Comparison of ENCODE assay signal across 8 cellular contexts in genomic region chr7:42931447-42931833, GRCh38. TPM values are rescaled to one million over a fixed set of nuclear protein-coding genes. Genes with fewer than 3 reads are reported as not detected.
DNase-seq lines count a peak whose midpoint lies in the region; ATAC-seq and TF ChIP-seq lines count a peak whose summit lies in the region.

No MANE protein-coding gene starts in this region.

- WGBS in stomach, 5 donors, result 0 to 1% (median 0%) methylated on average over 12 of the region's 12 CpGs

- no peaks in the 10 kb centered on the region for H3K27me3 ChIP-seq in stomach

- peak overlapping the region; percentile 82 for H3K4me3 ChIP-seq in iPS-11a (ENCODE audit: low read depth, low read length)
- H3K4me3 ChIP-seq in stomach, result peak overlapping the region; percentile 83 to 90 (median 86)

- intact Hi-C loops in activated CD8-positive, alpha-beta T cell treated with anti-CD3 and anti-CD28 coated beads for 36 hours (cut with micrococcal nuclease), result loop anchor here (2.0 kb wide), 1 partner anchor 19 kb away; the partner anchor contains the start of gene C7orf25
- intact Hi-C loops in stomach (cut with DNase I; ENCODE audit: low total_unique reads), result no loop called here

- DNase-seq in NCI-H2107 (lab: John Stamatoyannopoulos, UW), result peak; percentile 1
- DNase-seq in NCI-H2107 treated with DMSO at 0.1 percent for 48 hours (lab: John Stamatoyannopoulos, UW; ENCODE audit: unreplicated experiment), result no peak
- DNase-seq in activated CD8-positive, alpha-beta T cell treated with anti-CD3 and anti-CD28 coated beads for 36 hours, result peak; percentile 24
- no peak for DNase-seq in stomach

- peaks cover 42 to 83% (median 61%) of the 10 kb centered on the region in 4 donors for H3K4me1 ChIP-seq in stomach

- H3K36me3 Mint-ChIP-seq in activated CD8-positive, alpha-beta T cell treated with anti-CD3 and anti-CD28 coated beads for 36 hours (ENCODE audit: low read depth), result peaks cover 46% of the 10 kb centered on the region

- no peak for TF ChIP-seq POLR2A in stomach (IDR thresholded peaks at IDR 0.05)

- no peaks in the 10 kb centered on the region for H3K27me3 Mint-ChIP-seq in activated CD8-positive, alpha-beta T cell treated with anti-CD3 and anti-CD28 coated beads for 36 hours

- H3K36me3 ChIP-seq in stomach, result peaks cover 0 to 29% (median 27%) of the 10 kb centered on the region in 4 donors

- peak overlapping the region; percentile 100 for H3K27ac Mint-ChIP-seq in activated CD8-positive, alpha-beta T cell treated with anti-CD3 and anti-CD28 coated beads for 36 hours

- no peaks in the 10 kb centered on the region for H3K9me3 Mint-ChIP-seq in activated CD8-positive, alpha-beta T cell treated with anti-CD3 and anti-CD28 coated beads for 36 hours

- no peak for ATAC-seq in activated CD8-positive, alpha-beta T cell treated with anti-CD3 and anti-CD28 coated beads for 36 hours
- ATAC-seq in HG03135 (IDR thresholded peaks at IDR 0.05; ENCODE audit: unreplicated experiment) (no peak), GM18520 (IDR thresholded peaks at IDR 0.05; ENCODE audit: unreplicated experiment) (no peak), HG02571 (IDR thresholded peaks at IDR 0.05; ENCODE audit: unreplicated experiment) (no peak)

- no peaks in the 10 kb centered on the region for H3K9me3 ChIP-seq in stomach

- no peak for TF ChIP-seq EP300 in stomach (IDR thresholded peaks at IDR 0.05)

- H3K4me1 Mint-ChIP-seq in activated CD8-positive, alpha-beta T cell treated with anti-CD3 and anti-CD28 coated beads for 36 hours (ENCODE audit: low read depth), result peaks cover 63% of the 10 kb centered on the region

- CTCF ChIA-PET in activated CD8-positive, alpha-beta T cell treated with anti-CD3 and anti-CD28 coated beads for 36 hours (lab: Charles Lee), result interaction anchor here (0.7 to 3.4 kb wide), 5 partner anchors 10 to 751 kb away, joined by 3 to 28 read pairs (median 4); no protein-coding TSS in a partner anchor

- TF ChIP-seq CTCF in activated CD8-positive, alpha-beta T cell treated with anti-CD3 and anti-CD28 coated beads for 36 hours (IDR thresholded peaks at IDR 0.05), result no peak
- no peak for TF ChIP-seq CTCF in stomach (IDR thresholded peaks at IDR 0.05)

- peak overlapping the region; percentile 87 to 89 (median 89) for H3K27ac ChIP-seq in stomach

- POLR2A ChIA-PET in activated CD8-positive, alpha-beta T cell treated with anti-CD3 and anti-CD28 coated beads for 36 hours (lab: Charles Lee), result interaction anchor here (1.0 to 6.6 kb wide), 5 partner anchors 10 to 34 kb away, joined by 3 to 57 read pairs (median 13); partner anchors contain the start of gene C7orf25

- peak overlapping the region; percentile 100 for H3K4me3 Mint-ChIP-seq in activated CD8-positive, alpha-beta T cell treated with anti-CD3 and anti-CD28 coated beads for 36 hours

RNA-seq across cellular contexts. Expression of gene PSMA2, which starts 0.5 kb away (rescaled TPM):
- total RNA-seq in activated CD8-positive, alpha-beta T cell treated with anti-CD3 and anti-CD28 coated beads for 36 hours, result 100 to 1,000 TPM; 193 to 197 TPM
- 100 to 1,000 TPM in 2 of 5 donors, 10 to 100 TPM in 2, 1 to 10 TPM in 1; 9.4 to 278 (median 65.4) TPM for total RNA-seq in stomach
- 100 to 1,000 TPM; 143 to 152 (median 145) TPM for polyA plus RNA-seq in stomach

RNA-seq across cellular contexts. Expression of gene MRPL32, which starts 0.7 kb away (rescaled TPM):
- 10 to 100 TPM; 66.9 to 68.5 TPM for total RNA-seq in activated CD8-positive, alpha-beta T cell treated with anti-CD3 and anti-CD28 coated beads for 36 hours
- total RNA-seq in stomach, result 100 to 1,000 TPM in 1 of 5 donors, 10 to 100 TPM in 4; 15.9 to 158 (median 58.6) TPM
- polyA plus RNA-seq in stomach, result 10 to 100 TPM; 60.5 to 76.8 (median 76.8) TPM

RNA-seq across cellular contexts. Expression of gene C7orf25, which starts 19.6 kb away (rescaled TPM):
- total RNA-seq in activated CD8-positive, alpha-beta T cell treated with anti-CD3 and anti-CD28 coated beads for 36 hours, result 1 to 10 TPM; 2.4 to 3.4 TPM
- 10 to 100 TPM in 1 of 5 donors, 1 to 10 TPM in 2, under 1 TPM in 1, not detected in 1; 0.58 to 31.7 (median 5.0) TPM for total RNA-seq in stomach
- polyA plus RNA-seq in stomach, result 1 to 10 TPM; 2.0 to 4.5 (median 2.3) TPM

Comparison
In these comparisons a context has a peak if more than half of its experiments do, and no peak if none do; other contexts are left out.
1. DNase-seq: peak in NCI-H2107 (single experiment) and activated CD8-positive, alpha-beta T cell treated with anti-CD3 and anti-CD28 coated beads for 36 hours (single experiment); none in NCI-H2107 treated with DMSO at 0.1 percent for 48 hours (single experiment) and stomach (single experiment).